Comparison of ENCODE assay signal across 25 cellular contexts in genomic region chr2:63899639-63900038, GRCh38.
"Had no signal": no experiment of that assay in that cellular context is flagged by ENCODE, and none has a peak within 500 bp of the region (broad histone marks: within the 10 kb centered on the region; RNA-seq: fewer than 3 reads in every experiment).

No MANE protein-coding gene starts in this region.

- H3K27ac ChIP-seq: coronary artery, foreskin keratinocyte, heart right ventricle, left lung, pancreas, right lobe of liver, uterus had no signal

- ATAC-seq: activated CD8-positive, alpha-beta memory T cell treated with anti-CD3 and anti-CD28 coated beads, Interleukin-2, amount 10 ng/mL, durations not matched to agents 7 days and 5 days; activated CD8-positive, alpha-beta T cell treated with anti-CD3 and anti-CD28 coated beads, Interleukin-2, amount 10 ng/mL, durations not matched to agents 7 days and 5 days; foreskin keratinocyte; left lung; pancreas; stimulated activated effector memory CD8-positive, alpha-beta T cell treated with anti-CD3 and anti-CD28 coated beads, Interleukin-12 subunit alpha, Interleukin-12 subunit beta, amount 100 ng/mL, for 72 hours had no signal

- H3K36me3 ChIP-seq: uterus had no signal

- H3K27ac Mint-ChIP-seq: activated B cell treated with CpG ODN at 0.5 μM for 24 hours; activated CD8-positive, alpha-beta memory T cell treated with anti-CD3 and anti-CD28 coated beads, Interleukin-2, amount 10 ng/mL, durations not matched to agents 7 days and 5 days; activated CD8-positive, alpha-beta T cell treated with anti-CD3 and anti-CD28 coated beads, Interleukin-2, amount 10 ng/mL, durations not matched to agents 7 days and 5 days; activated naive CD8-positive, alpha-beta T cell; activated T-helper 2 cell treated with anti-CD3 and anti-CD28 coated beads, Interferon-gamma antibody, Interleukin-2, Interleukin-4, amounts not matched to agents 10 μg/mL and 5 μg/mL and 100 μg/mL, durations not matched to agents 14 hours and 24 hours and 36 hours; stimulated activated effector memory CD8-positive, alpha-beta T cell treated with anti-CD3 and anti-CD28 coated beads, Interleukin-12 subunit alpha, Interleukin-12 subunit beta, amount 100 ng/mL, for 72 hours; stimulated activated naive CD8-positive, alpha-beta T cell treated with anti-CD3 and anti-CD28 coated beads, Interleukin-15, Interleukin-2, amounts not matched to agents 100 ng/mL and 50 ng/mL, for 24 hours; type B pancreatic cell had no signal

- H3K4me3 Mint-ChIP-seq: activated B cell treated with CpG ODN at 0.5 μM for 24 hours; activated CD8-positive, alpha-beta memory T cell treated with anti-CD3 and anti-CD28 coated beads, Interleukin-2, amount 10 ng/mL, durations not matched to agents 7 days and 5 days; activated CD8-positive, alpha-beta T cell treated with anti-CD3 and anti-CD28 coated beads, Interleukin-2, amount 10 ng/mL, durations not matched to agents 7 days and 5 days; activated naive CD8-positive, alpha-beta T cell; brain; naive B cell; stimulated activated effector memory CD8-positive, alpha-beta T cell treated with anti-CD3 and anti-CD28 coated beads, Interleukin-12 subunit alpha, Interleukin-12 subunit beta, amount 100 ng/mL, for 72 hours; stimulated activated naive CD8-positive, alpha-beta T cell treated with anti-CD3 and anti-CD28 coated beads, Interleukin-15, Interleukin-2, amounts not matched to agents 100 ng/mL and 50 ng/mL, for 24 hours; type B pancreatic cell had no signal

- H3K4me3 ChIP-seq: coronary artery, heart right ventricle, left lung, lung, pancreas, right lobe of liver, uterus had no signal

- H3K27me3 ChIP-seq: foreskin keratinocyte, heart right ventricle, left lung, pancreas, right lobe of liver, uterus had no signal

- H3K9me3 ChIP-seq: right lobe of liver had no signal

- H3K4me1 Mint-ChIP-seq: brain had no signal

- DNase-seq: activated B cell treated with CpG ODN at 0.5 μM for 24 hours; activated CD4-positive, alpha-beta T cell treated with anti-CD3 and anti-CD28 coated beads, Interleukin-2, amount 50 U/mL, for 1 hour; activated CD8-positive, alpha-beta memory T cell treated with anti-CD3 and anti-CD28 coated beads, Interleukin-2, amount 10 ng/mL, durations not matched to agents 7 days and 5 days; activated CD8-positive, alpha-beta T cell treated with anti-CD3 and anti-CD28 coated beads, Interleukin-2, amount 10 ng/mL, durations not matched to agents 7 days and 5 days; activated T-cell treated with anti-CD3 and anti-CD28 coated beads, Interleukin-2, amount 50 U/mL, for 48 hours; aorta; foreskin keratinocyte; heart right ventricle; kidney glomerular epithelial cell; left lung; naive B cell; pancreas; right lobe of liver; small intestine; stimulated activated CD4-positive, alpha-beta T cell treated with anti-CD3 and anti-CD28 coated beads, Interleukin-4, amount 100 ng/mL, for 24 hours; T-helper 2 cell; uterus had no signal

- H3K4me1 ChIP-seq: foreskin keratinocyte, left lung, pancreas, right lobe of liver, uterus had no signal

- H3K27me3 Mint-ChIP-seq: activated B cell treated with CpG ODN at 0.5 μM for 24 hours; activated CD8-positive, alpha-beta memory T cell treated with anti-CD3 and anti-CD28 coated beads, Interleukin-2, amount 10 ng/mL, durations not matched to agents 7 days and 5 days; activated naive CD8-positive, alpha-beta T cell; brain; naive B cell; stimulated activated naive CD8-positive, alpha-beta T cell treated with anti-CD3 and anti-CD28 coated beads, Interleukin-15, Interleukin-2, amounts not matched to agents 100 ng/mL and 50 ng/mL, for 24 hours; type B pancreatic cell had no signal
